In genomic region chr10:62856021-62856420, GRCh38 we compare ENCODE assay signal across 28 cellular contexts. TPM values are rescaled to one million over a fixed set of nuclear protein-coding genes. Genes with fewer than 3 reads are reported as not detected.
DNase-seq lines count a peak whose midpoint lies in the region; ATAC-seq and TF ChIP-seq lines count a peak whose summit lies in the region.
"Had no signal": no experiment of that assay in that cellular context is flagged by ENCODE, and none has a peak within 500 bp of the region (broad histone marks: within the 10 kb centered on the region; RNA-seq: fewer than 3 reads in every experiment).

No MANE protein-coding gene starts in this region.

- peak; percentile 39 to 52 for ATAC-seq in activated naive CD4-positive, alpha-beta T cell treated with anti-CD3 and anti-CD28 coated beads, Interleukin-2, amount 50 U/mL, for 72 hours
- peak; percentile 31 for ATAC-seq in activated naive CD8-positive, alpha-beta T cell treated with anti-CD3 and anti-CD28 coated beads, Interleukin-2, amount 50 U/mL, for 24 hours
- ATAC-seq in omental fat pad (ENCODE audit: low FRiP score) (no peak), GM19351 (IDR thresholded peaks at IDR 0.05; ENCODE audit: unreplicated experiment) (no peak)
- ATAC-seq: HCT116 had no signal

- TF ChIP-seq CTCF in omental fat pad (IDR thresholded peaks at IDR 0.05), result no peak

- H3K27me3 Mint-ChIP-seq in T-helper 1 cell treated with Interleukin-12 subunit alpha and Interleukin-12 subunit beta and Interleukin-4 antibody, amounts not matched to agents 30 μg/mL and 1 μg/mL, for 36 hours (ENCODE audit: low read depth), result no peaks in the 10 kb centered on the region
- peaks cover 5% of the 10 kb centered on the region for H3K27me3 Mint-ChIP-seq in activated naive CD8-positive, alpha-beta T cell treated with anti-CD3 and anti-CD28 coated beads, Interleukin-2, amount 50 U/mL, for 24 hours

- H3K4me3 Mint-ChIP-seq in T-helper 1 cell treated with Interleukin-12 subunit alpha and Interleukin-12 subunit beta and Interleukin-4 antibody, amounts not matched to agents 30 μg/mL and 1 μg/mL, for 36 hours, result peak overlapping the region; percentile 12
- H3K4me3 Mint-ChIP-seq in activated naive CD8-positive, alpha-beta T cell treated with anti-CD3 and anti-CD28 coated beads, Interleukin-2, amount 50 U/mL, for 24 hours, result peak overlapping the region; percentile 24
- H3K4me3 Mint-ChIP-seq: nephron had no signal

- CTCF ChIA-PET in HEK293T (lab: Yijun Ruan, JAX), result no interaction called here

- no peak for DNase-seq in activated naive CD4-positive, alpha-beta T cell treated with anti-CD3 and anti-CD28 coated beads, Interleukin-2, amount 50 U/mL, for 72 hours (ENCODE audit: low spot score in 2 of 2)
- DNase-seq in activated naive CD4-positive, alpha-beta T cell treated with Interleukin-2 at 50 U/mL for 16 hours, result no peak
- DNase-seq in activated naive CD8-positive, alpha-beta T cell treated with anti-CD3 and anti-CD28 coated beads, Interleukin-2, amount 50 U/mL, for 24 hours, result no peak
- DNase-seq in omental fat pad (ENCODE audit: low spot score) (no peak), HEK293T (ENCODE audit: extremely low spot score) (no peak)
- DNase-seq: activated CD8-positive, alpha-beta memory T cell treated with anti-CD3 and anti-CD28 coated beads for 24 hours; activated effector memory CD4-positive, alpha-beta T cell treated with Interleukin-2 at 50 U/mL for 16 hours; amniotic stem cell; colonic mucosa; DMS 273 treated with DMSO at 0.1 percent for 48 hours; esophagus squamous epithelium; hypothalamus; left ventricle myocardium inferior; midbrain; NCI-H1105; NCI-H2029; NCI-H2227 treated with DMSO at 0.1 percent for 48 hours; NCI-H69; ovary; retina; SK-N-SH; small intestine; stimulated activated CD4-positive, alpha-beta T cell treated with anti-CD3 and anti-CD28 coated beads, Interleukin-2, amount 100 ng/mL, for 24 hours; uterus had no signal

- H3K9me3 Mint-ChIP-seq in activated naive CD4-positive, alpha-beta T cell treated with anti-CD3 and anti-CD28 coated beads, Interleukin-2, amount 50 U/mL, for 72 hours, result peaks cover 0 to 3% of the 10 kb centered on the region in 2 donors
- H3K9me3 Mint-ChIP-seq in T-helper 1 cell treated with Interleukin-12 subunit alpha and Interleukin-12 subunit beta and Interleukin-4 antibody, amounts not matched to agents 30 μg/mL and 1 μg/mL, for 36 hours, result no peaks in the 10 kb centered on the region
- H3K9me3 Mint-ChIP-seq in activated naive CD8-positive, alpha-beta T cell treated with anti-CD3 and anti-CD28 coated beads, Interleukin-2, amount 50 U/mL, for 24 hours, result no peaks in the 10 kb centered on the region
- H3K9me3 Mint-ChIP-seq: nephron had no signal

- POLR2A ChIA-PET in HEK293T (lab: Yijun Ruan, JAX), result no interaction called here

- H3K27ac Mint-ChIP-seq in activated naive CD4-positive, alpha-beta T cell treated with anti-CD3 and anti-CD28 coated beads, Interleukin-2, amount 50 U/mL, for 72 hours, result peak overlapping the region in 1 of 2 donors; percentile 22
- peak overlapping the region; percentile 15 for H3K27ac Mint-ChIP-seq in T-helper 1 cell treated with Interleukin-12 subunit alpha and Interleukin-12 subunit beta and Interleukin-4 antibody, amounts not matched to agents 30 μg/mL and 1 μg/mL, for 36 hours
- H3K27ac Mint-ChIP-seq in activated naive CD8-positive, alpha-beta T cell treated with anti-CD3 and anti-CD28 coated beads, Interleukin-2, amount 50 U/mL, for 24 hours, result peak overlapping the region; percentile 91
- H3K27ac Mint-ChIP-seq: nephron had no signal

- H3K36me3 Mint-ChIP-seq in activated naive CD4-positive, alpha-beta T cell treated with anti-CD3 and anti-CD28 coated beads, Interleukin-2, amount 50 U/mL, for 72 hours, result no peaks in the 10 kb centered on the region
- H3K36me3 Mint-ChIP-seq in T-helper 1 cell treated with Interleukin-12 subunit alpha and Interleukin-12 subunit beta and Interleukin-4 antibody, amounts not matched to agents 30 μg/mL and 1 μg/mL, for 36 hours (ENCODE audit: low read depth), result no peaks in the 10 kb centered on the region
- no peaks in the 10 kb centered on the region for H3K36me3 Mint-ChIP-seq in activated naive CD8-positive, alpha-beta T cell treated with anti-CD3 and anti-CD28 coated beads, Interleukin-2, amount 50 U/mL, for 24 hours (ENCODE audit: low read depth)

- H3K4me1 Mint-ChIP-seq in T-helper 1 cell treated with Interleukin-12 subunit alpha and Interleukin-12 subunit beta and Interleukin-4 antibody, amounts not matched to agents 30 μg/mL and 1 μg/mL, for 36 hours (ENCODE audit: low read depth), result peaks cover 44% of the 10 kb centered on the region
- peaks cover 75% of the 10 kb centered on the region for H3K4me1 Mint-ChIP-seq in activated naive CD8-positive, alpha-beta T cell treated with anti-CD3 and anti-CD28 coated beads, Interleukin-2, amount 50 U/mL, for 24 hours

TF ChIP-seq in HEK293T, 16 proteins besides CTCF, POLR2A, EP300 and RAD21:
- TF ChIP-seq NFRKB (IDR thresholded peaks at IDR 0.05) (no peak), SP1 (IDR thresholded peaks at IDR 0.05) (no peak), TARDBP (IDR thresholded peaks at IDR 0.05) (no peak), CTBP1 (IDR thresholded peaks at IDR 0.05; ENCODE audit: borderline replicate concordance) (no peak), FOXM1 (IDR thresholded peaks at IDR 0.05; ENCODE audit: borderline replicate concordance) (no peak), HDGF (IDR thresholded peaks at IDR 0.05; ENCODE audit: borderline replicate concordance) (no peak), FOXA1 (IDR thresholded peaks at IDR 0.05) (no peak), L3MBTL2 (conservative IDR thresholded peaks at IDR 0.05) (no peak), ELF4 (IDR thresholded peaks at IDR 0.05) (no peak), FOXK2 (IDR thresholded peaks at IDR 0.05) (no peak), LEF1 (IDR thresholded peaks at IDR 0.05; ENCODE audit: borderline replicate concordance) (no peak), BHLHE40 (IDR thresholded peaks at IDR 0.05; ENCODE audit: borderline replicate concordance) (no peak), ARNT (IDR thresholded peaks at IDR 0.05) (no peak), SUZ12 (IDR thresholded peaks at IDR 0.05) (no peak), ZNF384 (IDR thresholded peaks at IDR 0.05) (no peak)
- TF ChIP-seq, protein P1, sequence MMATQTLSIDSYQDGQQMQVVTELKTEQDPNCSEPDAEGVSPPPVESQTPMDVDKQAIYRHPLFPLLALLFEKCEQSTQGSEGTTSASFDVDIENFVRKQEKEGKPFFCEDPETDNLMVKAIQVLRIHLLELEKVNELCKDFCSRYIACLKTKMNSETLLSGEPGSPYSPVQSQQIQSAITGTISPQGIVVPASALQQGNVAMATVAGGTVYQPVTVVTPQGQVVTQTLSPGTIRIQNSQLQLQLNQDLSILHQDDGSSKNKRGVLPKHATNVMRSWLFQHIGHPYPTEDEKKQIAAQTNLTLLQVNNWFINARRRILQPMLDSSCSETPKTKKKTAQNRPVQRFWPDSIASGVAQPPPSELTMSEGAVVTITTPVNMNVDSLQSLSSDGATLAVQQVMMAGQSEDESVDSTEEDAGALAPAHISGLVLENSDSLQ (IDR thresholded peaks at IDR 0.05), result no peak

RNA-seq across cellular contexts. Expression of gene EGR2, which starts 39.9 kb away (rescaled TPM):
- 10 to 100 TPM; 43.0 to 54.5 TPM for total RNA-seq in activated naive CD4-positive, alpha-beta T cell treated with anti-CD3 and anti-CD28 coated beads, Interleukin-2, amount 50 U/mL, for 72 hours
- total RNA-seq in omental fat pad, result 10 to 100 TPM in 1 of 4 donors, 1 to 10 TPM in 3; 5.0 to 11.6 (median 5.7) TPM

RNA-seq across cellular contexts. Expression of gene ADO, which starts 51.5 kb away (rescaled TPM):
- 10 to 100 TPM; 16.6 to 17.1 TPM for total RNA-seq in activated naive CD4-positive, alpha-beta T cell treated with anti-CD3 and anti-CD28 coated beads, Interleukin-2, amount 50 U/mL, for 72 hours
- total RNA-seq in omental fat pad, result 10 to 100 TPM; 16.6 to 28.5 (median 20.6) TPM

Comparison
In these comparisons a context has a peak if more than half of its experiments do, and no peak if none do; other contexts are left out.
1. ATAC-seq: peak in activated naive CD4-positive, alpha-beta T cell treated with anti-CD3 and anti-CD28 coated beads, Interleukin-2, amount 50 U/mL, for 72 hours (2 of 2) and activated naive CD8-positive, alpha-beta T cell treated with anti-CD3 and anti-CD28 coated beads, Interleukin-2, amount 50 U/mL, for 24 hours (single experiment); none in omental fat pad (single experiment) and GM19351 (single experiment).